Comparison of ENCODE assay signal across 2 cellular contexts in the genomic region with DNA sequence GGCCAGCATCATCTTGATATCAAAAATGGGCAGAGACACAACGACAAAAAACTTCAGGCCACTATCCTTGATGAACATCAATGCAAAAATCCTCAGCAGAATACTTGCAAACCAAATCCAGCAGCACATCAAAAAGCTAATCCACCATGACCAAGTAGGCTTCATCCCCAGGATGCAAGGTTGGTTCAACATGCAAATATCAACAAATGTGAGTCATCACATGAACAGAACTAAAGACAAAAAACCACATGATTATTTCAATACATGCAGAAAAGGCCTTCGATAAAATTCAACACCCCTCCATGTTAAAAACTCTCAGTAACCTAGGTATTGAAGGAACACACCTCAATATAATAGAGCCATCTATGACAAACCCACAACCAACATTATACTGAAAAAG.
TF ChIP-seq lines count a peak whose summit lies in the region.

No MANE protein-coding gene starts in this region.

TF ChIP-seq in HEK293, 187 proteins besides CTCF, POLR2A, EP300 and RAD21:
- TF ChIP-seq KLF10 (tag by site-specific recombination; IDR thresholded peaks at IDR 0.05) (no peak), ZNF404 (tag by site-specific recombination; IDR thresholded peaks at IDR 0.05) (no peak), ZNF157 (tag by site-specific recombination; IDR thresholded peaks at IDR 0.05) (0 out of 2 replicates have a peak, but pooled peaks have one; percentile 26), OSR2 (tag by site-specific recombination; IDR thresholded peaks at IDR 0.05) (no peak), GLI4 (tag by site-specific recombination; IDR thresholded peaks at IDR 0.05) (no peak), ZNF654 (tag by site-specific recombination; IDR thresholded peaks at IDR 0.05; ENCODE audit: low read depth) (no peak)
- TF ChIP-seq, protein P1, sequence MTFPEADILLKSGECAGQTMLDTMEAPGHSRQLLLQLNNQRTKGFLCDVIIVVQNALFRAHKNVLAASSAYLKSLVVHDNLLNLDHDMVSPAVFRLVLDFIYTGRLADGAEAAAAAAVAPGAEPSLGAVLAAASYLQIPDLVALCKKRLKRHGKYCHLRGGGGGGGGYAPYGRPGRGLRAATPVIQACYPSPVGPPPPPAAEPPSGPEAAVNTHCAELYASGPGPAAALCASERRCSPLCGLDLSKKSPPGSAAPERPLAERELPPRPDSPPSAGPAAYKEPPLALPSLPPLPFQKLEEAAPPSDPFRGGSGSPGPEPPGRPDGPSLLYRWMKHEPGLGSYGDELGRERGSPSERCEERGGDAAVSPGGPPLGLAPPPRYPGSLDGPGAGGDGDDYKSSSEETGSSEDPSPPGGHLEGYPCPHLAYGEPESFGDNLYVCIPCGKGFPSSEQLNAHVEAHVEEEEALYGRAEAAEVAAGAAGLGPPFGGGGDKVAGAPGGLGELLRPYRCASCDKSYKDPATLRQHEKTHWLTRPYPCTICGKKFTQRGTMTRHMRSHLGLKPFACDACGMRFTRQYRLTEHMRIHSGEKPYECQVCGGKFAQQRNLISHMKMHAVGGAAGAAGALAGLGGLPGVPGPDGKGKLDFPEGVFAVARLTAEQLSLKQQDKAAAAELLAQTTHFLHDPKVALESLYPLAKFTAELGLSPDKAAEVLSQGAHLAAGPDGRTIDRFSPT (tag by site-specific recombination; IDR thresholded peaks at IDR 0.05): no peak

TF ChIP-seq in GM12878, 131 proteins besides CTCF, POLR2A, EP300 and RAD21:
- TF ChIP-seq CBFB (IDR thresholded peaks at IDR 0.05; ENCODE audit: low read depth) (no peak), POU2F2 (IDR thresholded peaks at IDR 0.05; ENCODE audit: borderline replicate concordance, low read depth, low read length) (peak; percentile 43; the same call in 1 of the 3 replicates), SUZ12 (IDR thresholded peaks at IDR 0.05; ENCODE audit: unreplicated experiment) (no peak)
